Comparison of ENCODE assay signal across 1 cellular context in genomic region chr4:185358514-185359433, GRCh38.
A peak's percentile ranks its signal among the peaks of the same experiment; 100 is the strongest.
TF ChIP-seq lines count a peak whose summit lies in the region.

No MANE protein-coding gene starts in this region.

TF ChIP-seq in HepG2, 621 proteins besides CTCF, POLR2A, EP300 and RAD21:
- no peak for TF ChIP-seq FIP1L1 (IDR thresholded peaks at IDR 0.05; ENCODE audit: borderline replicate concordance, insufficient read depth, low read depth, low read length)
- no peak for TF ChIP-seq MYNN (CRISPR knock-in tag; IDR thresholded peaks at IDR 0.05; ENCODE audit: low read depth)
- no peak for TF ChIP-seq FOXM1 (CRISPR knock-in tag; IDR thresholded peaks at IDR 0.05)
- TF ChIP-seq SALL1 (CRISPR knock-in tag; IDR thresholded peaks at IDR 0.05): peak; percentile 12; the same call in 1 of the 2 replicates
- TF ChIP-seq CBX1 (IDR thresholded peaks at IDR 0.05; ENCODE audit: low read depth): no peak
- TF ChIP-seq AKNA (CRISPR knock-in tag; IDR thresholded peaks at IDR 0.05; ENCODE audit: borderline replicate concordance): no peak
- TF ChIP-seq MIXL1 (CRISPR knock-in tag; IDR thresholded peaks at IDR 0.05): no peak
- no peak for TF ChIP-seq NCOA2 (CRISPR knock-in tag; IDR thresholded peaks at IDR 0.05)
- TF ChIP-seq IRF2 (CRISPR knock-in tag; IDR thresholded peaks at IDR 0.05): no peak
- TF ChIP-seq ZNF3 (CRISPR knock-in tag; IDR thresholded peaks at IDR 0.05): no peak
- no peak for TF ChIP-seq CHD4 (IDR thresholded peaks at IDR 0.05; ENCODE audit: borderline replicate concordance, low read length)
- TF ChIP-seq ZNF598 (CRISPR knock-in tag; IDR thresholded peaks at IDR 0.05; ENCODE audit: borderline replicate concordance): no peak
- TF ChIP-seq ZNF615 (CRISPR knock-in tag; IDR thresholded peaks at IDR 0.05; ENCODE audit: borderline replicate concordance): no peak
- no peak for TF ChIP-seq IKZF5 (CRISPR knock-in tag; IDR thresholded peaks at IDR 0.05)
- TF ChIP-seq SOX6 (IDR thresholded peaks at IDR 0.05): no peak
- TF ChIP-seq SOX6 (CRISPR knock-in tag; IDR thresholded peaks at IDR 0.05): 0 out of 2 replicates have a peak, but pooled peaks have one; percentile 9
- peak; percentile 67 for TF ChIP-seq ZNF770 (CRISPR knock-in tag; IDR thresholded peaks at IDR 0.05)
- TF ChIP-seq TEAD3 (CRISPR knock-in tag; optimal IDR thresholded peaks at IDR 0.05; ENCODE audit: borderline replicate concordance): peak; percentile 57
- no peak for TF ChIP-seq DDIT3 (CRISPR knock-in tag; IDR thresholded peaks at IDR 0.05)
- TF ChIP-seq ZBTB26 (CRISPR knock-in tag; IDR thresholded peaks at IDR 0.05; ENCODE audit: borderline replicate concordance): no peak
- TF ChIP-seq ZNF678 (CRISPR knock-in tag; IDR thresholded peaks at IDR 0.05): no peak
- no peak for TF ChIP-seq ONECUT2 (CRISPR knock-in tag; IDR thresholded peaks at IDR 0.05)
- TF ChIP-seq ZNF30 (CRISPR knock-in tag; IDR thresholded peaks at IDR 0.05): no peak
- no peak for TF ChIP-seq HOXA9 (CRISPR knock-in tag; IDR thresholded peaks at IDR 0.05; ENCODE audit: borderline replicate concordance)
- no peak for TF ChIP-seq BRF2 (CRISPR knock-in tag; IDR thresholded peaks at IDR 0.05)
- TF ChIP-seq MED8 (CRISPR knock-in tag; IDR thresholded peaks at IDR 0.05; ENCODE audit: insufficient replicate concordance): no peak
- TF ChIP-seq SP1 (IDR thresholded peaks at IDR 0.05): no peak
- TF ChIP-seq SP1 (CRISPR knock-in tag; IDR thresholded peaks at IDR 0.05): no peak
- no peak for TF ChIP-seq CENPX (CRISPR knock-in tag; IDR thresholded peaks at IDR 0.05)
- TF ChIP-seq TBP (CRISPR knock-in tag; IDR thresholded peaks at IDR 0.05): no peak
- TF ChIP-seq HNF4A (CRISPR knock-in tag; IDR thresholded peaks at IDR 0.05): 0 out of 2 replicates have a peak, but pooled peaks have one; percentile 17
